ENCODE assay signal across 15 cellular contexts in the genomic region with DNA sequence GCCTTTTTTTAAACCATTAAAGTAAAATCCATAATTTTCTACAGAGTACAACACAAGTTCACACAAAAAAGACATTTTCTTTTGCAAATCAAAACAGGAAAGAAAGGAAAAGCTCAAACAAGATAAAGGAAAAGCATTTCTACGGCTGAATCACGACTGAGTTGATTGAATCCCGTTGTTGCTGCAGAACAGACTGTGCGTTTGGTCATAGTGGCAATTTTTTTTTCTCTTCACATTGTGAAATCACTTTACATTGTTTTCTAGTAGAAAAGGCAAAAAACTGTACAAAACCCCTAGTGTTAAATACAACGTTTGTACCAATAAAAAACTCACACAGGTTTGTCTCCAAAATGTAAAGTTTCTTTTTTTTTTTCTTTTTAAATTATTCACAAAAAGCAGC. TPM values are rescaled to one million over a fixed set of nuclear protein-coding genes. Genes with fewer than 3 reads are reported as not detected.
A peak's percentile ranks its signal among the peaks of the same experiment; 100 is the strongest.
DNase-seq lines count a peak whose midpoint lies in the region; ATAC-seq, FAIRE-seq and TF ChIP-seq lines count a peak whose summit lies in the region.
"Had no signal": no experiment of that assay in that cellular context is flagged by ENCODE, and none has a peak within 500 bp of the region (broad histone marks: within the 10 kb centered on the region; RNA-seq: fewer than 3 reads in every experiment).

No MANE protein-coding gene starts in this region.

- FAIRE-seq in endothelial cell of umbilical vein (lab: Jason Lieb, UNC) (peak; percentile 72), HTR-8/SVneo (lab: Jason Lieb, UNC) (no peak)

- no peaks in the 10 kb centered on the region for H3K9me3 Mint-ChIP-seq in osteocyte (ENCODE audit: unreplicated experiment)
- no peaks in the 10 kb centered on the region for H3K9me3 Mint-ChIP-seq in stimulated activated memory B cell treated with anti-CD40 and anti-IgM and Interleukin-4, amounts not matched to agents 10 μg/mL and 1 μg/mL and 100 μg/mL, for 72 hours
- H3K9me3 Mint-ChIP-seq: activated T-helper 2 cell treated with anti-CD3 and anti-CD28 coated beads, Interferon-gamma antibody, Interleukin-2, Interleukin-4, amounts not matched to agents 10 μg/mL and 5 μg/mL and 100 μg/mL, durations not matched to agents 14 hours and 24 hours and 36 hours; CD8-positive, alpha-beta T cell had no signal

- TF ChIP-seq CTCF in AG04450 (IDR thresholded peaks at IDR 0.05; ENCODE audit: low read depth, low read length) (no peak), PC-9 (conservative IDR thresholded peaks at IDR 0.05) (no peak), endothelial cell of umbilical vein (IDR thresholded peaks at IDR 0.05; ENCODE audit: extremely low read depth in 1 of 2, insufficient read depth in 1 of 2, low read depth in 1 of 2, low read length in 2 of 2) (no peak), osteocyte (IDR thresholded peaks at IDR 0.05) (no peak)

- TF ChIP-seq POLR2A in endothelial cell of umbilical vein (IDR thresholded peaks at IDR 0.05; ENCODE audit: low read depth, low read length) = no peak

- H3K4me3 ChIP-seq in AG04450 (ENCODE audit: low read depth, low read length) (no peak overlapping the region), PC-9 (no peak overlapping the region), endothelial cell of umbilical vein (replicated peaks in 1 of 3; ENCODE audit: insufficient read depth in 1 of 3, low read depth in 1 of 3, low read length in 3 of 3) (peak overlapping the region in 1 of 3 experiments; percentile 10)
- H3K4me3 ChIP-seq: SJCRH30 had no signal

- CTCF ChIA-PET in AG04450 (lab: Charles Lee) = interaction anchor here (0.6 to 1.0 kb wide), 3 partner anchors 10 to 151 kb away, joined by 3 to 4 read pairs (median 3); no protein-coding TSS in a partner anchor
- CTCF ChIA-PET in PC-9 (lab: Charles Lee) = interaction anchor here (0.5 to 1.0 kb wide), 4 partner anchors 12 to 293 kb away, joined by 3 read pairs; no protein-coding TSS in a partner anchor
- CTCF ChIA-PET in endothelial cell of umbilical vein (lab: Charles Lee) = interaction anchor here (0.7 to 2.5 kb wide), 15 partner anchors 9 to 251 kb away, joined by 3 to 8 read pairs (median 4); a partner anchor contains a TSS

- H2AFZ ChIP-seq in PC-9 (no peak overlapping the region), endothelial cell of umbilical vein (ENCODE audit: low read depth, low read length) (no peak overlapping the region)

- H3K9me2 ChIP-seq in PC-9 (ENCODE audit: insufficient read depth) = no peaks in the 10 kb centered on the region

- DNase-seq in AG04450 (ENCODE audit: low read depth, low spot score) = no peak
- no peak for DNase-seq in PC-9
- DNase-seq in endothelial cell of umbilical vein (ENCODE audit: low read depth, low spot score) = peak; percentile 69
- no peak for DNase-seq in osteocyte (ENCODE audit: extremely low spot score, unreplicated experiment)
- no peak for DNase-seq in HTR-8/SVneo (ENCODE audit: insufficient read length, low spot score)
- no peak for DNase-seq in GF-D8 (lab: John Stamatoyannopoulos, UW)
- DNase-seq: activated CD4-positive, CD25-positive, alpha-beta regulatory T cell; CD8-positive, alpha-beta T cell; effector CD8-positive, alpha-beta T cell; NCI-H524 treated with DMSO at 0.1 percent for 48 hours had no signal

- peak overlapping the region; percentile 39 for H3K27ac ChIP-seq in AG04450 (ENCODE audit: low read depth, low read length)
- 0 out of 2 replicates have a peak overlapping the region, but pooled peaks have one; percentile 5 for H3K27ac ChIP-seq in PC-9
- H3K27ac ChIP-seq in endothelial cell of umbilical vein (ENCODE audit: insufficient read depth, low read depth, low read length) = peak overlapping the region; percentile 36
- H3K27ac ChIP-seq: SJCRH30 had no signal

- peaks cover 47% of the 10 kb centered on the region for H3K4me1 Mint-ChIP-seq in osteocyte (ENCODE audit: unreplicated experiment)
- H3K4me1 Mint-ChIP-seq in stimulated activated memory B cell treated with anti-CD40 and anti-IgM and Interleukin-4, amounts not matched to agents 10 μg/mL and 1 μg/mL and 100 μg/mL, for 72 hours = peaks cover 7% of the 10 kb centered on the region

- peaks cover 21% of the 10 kb centered on the region for H3K36me3 Mint-ChIP-seq in osteocyte (ENCODE audit: unreplicated experiment)
- peaks cover 48% of the 10 kb centered on the region for H3K36me3 Mint-ChIP-seq in stimulated activated memory B cell treated with anti-CD40 and anti-IgM and Interleukin-4, amounts not matched to agents 10 μg/mL and 1 μg/mL and 100 μg/mL, for 72 hours

- H3K9me3 ChIP-seq in AG04450 (ENCODE audit: control insufficient read depth, insufficient read depth, low read length) (no peaks in the 10 kb centered on the region), PC-9 (ENCODE audit: insufficient read depth, low read depth) (no peaks in the 10 kb centered on the region), endothelial cell of umbilical vein (replicated peaks; ENCODE audit: control insufficient read depth, insufficient read depth, low read length) (no peaks in the 10 kb centered on the region)
- H3K9me3 ChIP-seq: SJCRH30 had no signal

- intact Hi-C loops in PC-9 (cut with micrococcal nuclease; ENCODE audit: unreplicated experiment) (loop anchor here (5.0 kb wide), 1 partner anchor 86 kb away; a partner anchor contains a TSS), endothelial cell of umbilical vein (cut with micrococcal nuclease) (loop anchor here (1.0 kb wide), 1 partner anchor 87 kb away; a partner anchor contains a TSS)

- no peak for ATAC-seq in GM19452 (IDR thresholded peaks at IDR 0.05; ENCODE audit: unreplicated experiment)
- ATAC-seq in stimulated activated memory B cell treated with anti-CD40 and anti-IgM and Interleukin-4, amounts not matched to agents 10 μg/mL and 1 μg/mL and 100 μg/mL, for 72 hours = no peak
- ATAC-seq: CD8-positive, alpha-beta T cell had no signal

- H3K9me1 ChIP-seq in endothelial cell of umbilical vein (replicated peaks; ENCODE audit: control insufficient read depth, extremely low read depth, insufficient read depth, low read length) = no peaks in the 10 kb centered on the region

- H4K20me1 ChIP-seq in PC-9 (ENCODE audit: insufficient read depth) (peaks cover 51% of the 10 kb centered on the region), endothelial cell of umbilical vein (replicated peaks; ENCODE audit: control insufficient read depth, extremely low read depth, insufficient read depth, low read length) (no peaks in the 10 kb centered on the region)

- H3K9ac ChIP-seq in endothelial cell of umbilical vein (replicated peaks; ENCODE audit: extremely low read depth, insufficient read depth, low read length) = peak overlapping the region; percentile 25

- H3K36me3 ChIP-seq in PC-9 (ENCODE audit: low read depth) (peaks cover 31% of the 10 kb centered on the region), endothelial cell of umbilical vein (ENCODE audit: control insufficient read depth in 2 of 2, extremely low read depth in 1 of 2, insufficient read depth in 2 of 2, low read length in 2 of 2) (peaks cover 6 to 14% of the 10 kb centered on the region in 2 experiments)

- H3F3A ChIP-seq in PC-9 (ENCODE audit: insufficient read depth, low read depth) = peaks cover 34% of the 10 kb centered on the region

- dilution Hi-C loops in endothelial cell of umbilical vein (cut with MboI; ENCODE audit: extremely low pct_ligation_motif_present, low sequenced_read_pairs) = no loop called here

- H3K27ac Mint-ChIP-seq in osteocyte (ENCODE audit: unreplicated experiment) = peak overlapping the region; percentile 80
- H3K27ac Mint-ChIP-seq in stimulated activated memory B cell treated with anti-CD40 and anti-IgM and Interleukin-4, amounts not matched to agents 10 μg/mL and 1 μg/mL and 100 μg/mL, for 72 hours = no peak overlapping the region
- H3K27ac Mint-ChIP-seq: activated T-helper 2 cell treated with anti-CD3 and anti-CD28 coated beads, Interferon-gamma antibody, Interleukin-2, Interleukin-4, amounts not matched to agents 10 μg/mL and 5 μg/mL and 100 μg/mL, durations not matched to agents 14 hours and 24 hours and 36 hours had no signal

- H3K4me2 ChIP-seq in PC-9 = 0 out of 2 replicates have a peak overlapping the region, but pooled peaks have one; percentile 3
- peak overlapping the region; percentile 60 for H3K4me2 ChIP-seq in endothelial cell of umbilical vein (ENCODE audit: insufficient read depth, low read length)

- POLR2A ChIA-PET in AG04450 (lab: Yijun Ruan, JAX) (interaction anchor here (0.6 kb wide), 1 partner anchor 31 kb away, joined by 3 read pairs; no protein-coding TSS in a partner anchor), PC-9 (lab: Charles Lee; ENCODE audit: unreplicated experiment) (no interaction called here), endothelial cell of umbilical vein (lab: Charles Lee) (interaction anchor here (0.6 to 1.4 kb wide), 4 partner anchors 42 to 126 kb away, joined by 3 to 10 read pairs (median 5); a partner anchor contains a TSS)

- no TSS peak for BruUV-seq in PC-9 (replicated peaks; lab: Mats Ljungman, UMichigan)
- no TSS peak for BruUV-seq in endothelial cell of umbilical vein (replicated peaks; lab: Mats Ljungman, UMichigan)

- H3K4me1 ChIP-seq in PC-9 (replicated peaks; ENCODE audit: insufficient read depth) (peaks cover 22% of the 10 kb centered on the region), endothelial cell of umbilical vein (ENCODE audit: control insufficient read depth, extremely low read depth, insufficient read depth, low read length) (peaks cover 39% of the 10 kb centered on the region)
- H3K4me1 ChIP-seq: SJCRH30 had no signal

- H3K27me3 Mint-ChIP-seq in osteocyte (ENCODE audit: unreplicated experiment) = no peaks in the 10 kb centered on the region
- H3K27me3 Mint-ChIP-seq in stimulated activated memory B cell treated with anti-CD40 and anti-IgM and Interleukin-4, amounts not matched to agents 10 μg/mL and 1 μg/mL and 100 μg/mL, for 72 hours = no peaks in the 10 kb centered on the region

- H3K27me3 ChIP-seq in AG04450 (ENCODE audit: control insufficient read depth, insufficient read depth, low read length) (no peaks in the 10 kb centered on the region), PC-9 (ENCODE audit: insufficient read depth, low read depth) (no peaks in the 10 kb centered on the region), endothelial cell of umbilical vein (ENCODE audit: control insufficient read depth in 2 of 2, insufficient read depth in 2 of 2, low read length in 2 of 2) (no peaks in the 10 kb centered on the region)
- H3K27me3 ChIP-seq: SJCRH30 had no signal

- H3K79me2 ChIP-seq in PC-9 (ENCODE audit: low read depth) = peaks cover 4% of the 10 kb centered on the region; the same call in 1 of the 2 replicates
- H3K79me2 ChIP-seq in endothelial cell of umbilical vein (ENCODE audit: control insufficient read depth, insufficient read depth, low read length) = peaks cover 26% of the 10 kb centered on the region

- peak overlapping the region; percentile 18 for H3K4me3 Mint-ChIP-seq in osteocyte (ENCODE audit: unreplicated experiment)
- H3K4me3 Mint-ChIP-seq in stimulated activated memory B cell treated with anti-CD40 and anti-IgM and Interleukin-4, amounts not matched to agents 10 μg/mL and 1 μg/mL and 100 μg/mL, for 72 hours = no peak overlapping the region
- H3K4me3 Mint-ChIP-seq: CD8-positive, alpha-beta T cell had no signal

RNA-seq across cellular contexts. Expression of a gene that starts 17.3 kb away (rescaled TPM):
- polyA plus RNA-seq in AG04450 (2011; rRNA removed) (0.09 TPM in 1 of 2 replicates, not detected in the other), endothelial cell of umbilical vein (0.18 and 0.27 TPM in 2 replicates)
- polyA minus RNA-seq in AG04450 (2011; rRNA and poly(A)+ RNA removed) = 0.46 TPM in 1 of 2 replicates, not detected in the other
- total RNA-seq in PC-9 (2021) (5.4 and 7.3 TPM in 2 replicates), endothelial cell of umbilical vein (1.6 TPM in 2 replicates), osteocyte (0.24 and 0.42 TPM in 2 replicates)
- 0.13 TPM in 1 of 2 replicates, not detected in the other for polyA plus RNA-seq in endothelial cell of umbilical vein (2011; cell fraction: cytosol; rRNA removed)
- polyA plus RNA-seq in endothelial cell of umbilical vein (2011; cell fraction: nucleus; rRNA removed) = 0.95 and 1.2 TPM in 2 replicates
- not detected in 2 replicates for polyA plus RNA-seq in endothelial cell of umbilical vein (2012)
- 0.53 and 0.61 TPM in 2 replicates for polyA minus RNA-seq in endothelial cell of umbilical vein
- polyA minus RNA-seq in endothelial cell of umbilical vein (2011; cell fraction: cytosol; rRNA and poly(A)+ RNA removed) = not detected
- 1.8 and 4.5 TPM in 2 replicates for polyA minus RNA-seq in endothelial cell of umbilical vein (2011; cell fraction: nucleus; rRNA and poly(A)+ RNA removed)
- total RNA-seq: subcutaneous adipose tissue had no signal

RNA-seq across cellular contexts. Expression of a gene that starts 40.0 kb away (rescaled TPM):
- polyA plus RNA-seq in AG04450 (2011; rRNA removed) = 211 and 290 TPM in 2 replicates
- polyA minus RNA-seq in AG04450 (2011; rRNA and poly(A)+ RNA removed) = 169 and 172 TPM in 2 replicates
- 160 and 222 TPM in 2 replicates for total RNA-seq in PC-9 (2021)
- 202 and 203 TPM in 2 replicates for total RNA-seq in endothelial cell of umbilical vein
- 153 and 179 TPM in 2 replicates for polyA plus RNA-seq in endothelial cell of umbilical vein
- polyA plus RNA-seq in endothelial cell of umbilical vein (2011; cell fraction: cytosol; rRNA removed) = 233 and 266 TPM in 2 replicates
- polyA plus RNA-seq in endothelial cell of umbilical vein (2011; cell fraction: nucleus; rRNA removed) = 158 and 268 TPM in 2 replicates
- polyA plus RNA-seq in endothelial cell of umbilical vein (2012) = 223 and 224 TPM in 2 replicates
- 113 and 125 TPM in 2 replicates for polyA minus RNA-seq in endothelial cell of umbilical vein
- 169 TPM for polyA minus RNA-seq in endothelial cell of umbilical vein (2011; cell fraction: cytosol; rRNA and poly(A)+ RNA removed)
- 47.0 and 56.1 TPM in 2 replicates for polyA minus RNA-seq in endothelial cell of umbilical vein (2011; cell fraction: nucleus; rRNA and poly(A)+ RNA removed)
- total RNA-seq in osteocyte = 123 and 126 TPM in 2 replicates

RNA-seq across cellular contexts. Expression of a gene that starts 57.8 kb away (rescaled TPM):
- 54.4 and 65.9 TPM in 2 replicates for polyA plus RNA-seq in AG04450 (2011; rRNA removed)
- 26.2 and 33.5 TPM in 2 replicates for polyA minus RNA-seq in AG04450 (2011; rRNA and poly(A)+ RNA removed)
- total RNA-seq in PC-9 (2021) = 28.8 and 32.3 TPM in 2 replicates
- 86.3 and 91.9 TPM in 2 replicates for total RNA-seq in endothelial cell of umbilical vein
- 94.3 and 124 TPM in 2 replicates for polyA plus RNA-seq in endothelial cell of umbilical vein
- polyA plus RNA-seq in endothelial cell of umbilical vein (2011; cell fraction: cytosol; rRNA removed) = 60.9 and 83.4 TPM in 2 replicates
- polyA plus RNA-seq in endothelial cell of umbilical vein (2011; cell fraction: nucleus; rRNA removed) = 264 and 286 TPM in 2 replicates
- 56.2 and 73.8 TPM in 2 replicates for polyA plus RNA-seq in endothelial cell of umbilical vein (2012)
- polyA minus RNA-seq in endothelial cell of umbilical vein = 37.9 and 49.8 TPM in 2 replicates
- polyA minus RNA-seq in endothelial cell of umbilical vein (2011; cell fraction: cytosol; rRNA and poly(A)+ RNA removed) = 12.0 TPM
- 30.5 and 39.8 TPM in 2 replicates for polyA minus RNA-seq in endothelial cell of umbilical vein (2011; cell fraction: nucleus; rRNA and poly(A)+ RNA removed)
- 95.4 and 98.7 TPM in 2 replicates for total RNA-seq in osteocyte
